21 cellular contexts compared by ENCODE assay signal in genomic region chr5:19865336-19866087, GRCh38.
DNase-seq lines count a peak whose midpoint lies in the region; ATAC-seq and TF ChIP-seq lines count a peak whose summit lies in the region.
"Had no signal": no experiment of that assay in that cellular context is flagged by ENCODE, and none has a peak within 500 bp of the region (broad histone marks: within the 10 kb centered on the region; RNA-seq: fewer than 3 reads in every experiment).

No MANE protein-coding gene starts in this region.

- TF ChIP-seq POLR2A in right lobe of liver (IDR thresholded peaks at IDR 0.05): no peak

- H3K27me3 Mint-ChIP-seq in chondrocyte (ENCODE audit: low read depth) (peaks cover 6% of the 10 kb centered on the region), mesothelial cell of epicardium (ENCODE audit: low read depth) (no peaks in the 10 kb centered on the region), nephron progenitor cell (ENCODE audit: low read depth, poor library complexity) (no peaks in the 10 kb centered on the region)
- H3K27me3 Mint-ChIP-seq: IgD-negative memory B cell had no signal

- H3K36me3 Mint-ChIP-seq in chondrocyte (ENCODE audit: low read depth) (no peaks in the 10 kb centered on the region), mesothelial cell of epicardium (no peaks in the 10 kb centered on the region), nephron progenitor cell (ENCODE audit: low read depth) (no peaks in the 10 kb centered on the region)
- H3K36me3 Mint-ChIP-seq: IgD-negative memory B cell had no signal

- peak overlapping the region; percentile 3; the same call in 1 of the 2 replicates for H3K4me3 ChIP-seq in AG09309 (ENCODE audit: control insufficient read depth, low read depth, low read length)
- peak overlapping the region; percentile 15 for H3K4me3 ChIP-seq in MG63
- no peak overlapping the region for H3K4me3 ChIP-seq in right lobe of liver
- H3K4me3 ChIP-seq: GM12878 had no signal

- H3K36me3 ChIP-seq in MG63: no peaks in the 10 kb centered on the region
- H3K36me3 ChIP-seq in right lobe of liver: no peaks in the 10 kb centered on the region

- H3K27ac Mint-ChIP-seq in chondrocyte (ENCODE audit: unreplicated experiment): no peak overlapping the region
- H3K27ac Mint-ChIP-seq in mesothelial cell of epicardium: peak overlapping the region; percentile 94
- H3K27ac Mint-ChIP-seq in nephron progenitor cell: no peak overlapping the region

- TF ChIP-seq CTCF in AG09309 (IDR thresholded peaks at IDR 0.05; ENCODE audit: control insufficient read depth, insufficient read depth, low read depth, low read length, missing control alignments) (no peak), chondrocyte (IDR thresholded peaks at IDR 0.05) (no peak), mesothelial cell of epicardium (IDR thresholded peaks at IDR 0.05; ENCODE audit: unreplicated experiment) (no peak), right lobe of liver (IDR thresholded peaks at IDR 0.05) (no peak), nephron progenitor cell (IDR thresholded peaks at IDR 0.05) (no peak)

- H3K9me3 ChIP-seq in MG63 (no peaks in the 10 kb centered on the region), right lobe of liver (no peaks in the 10 kb centered on the region)

- H3K4me1 ChIP-seq in right lobe of liver: no peaks in the 10 kb centered on the region

- H3K9me3 Mint-ChIP-seq in chondrocyte (ENCODE audit: low read depth) (no peaks in the 10 kb centered on the region), mesothelial cell of epicardium (no peaks in the 10 kb centered on the region), nephron progenitor cell (no peaks in the 10 kb centered on the region)

- H3K4me1 Mint-ChIP-seq in chondrocyte (ENCODE audit: low read depth) (peaks cover 9% of the 10 kb centered on the region), mesothelial cell of epicardium (peaks cover 18% of the 10 kb centered on the region), nephron progenitor cell (peaks cover 5% of the 10 kb centered on the region)
- H3K4me1 Mint-ChIP-seq: IgD-negative memory B cell had no signal

- H3K4me3 Mint-ChIP-seq in chondrocyte (ENCODE audit: unreplicated experiment): peak overlapping the region; percentile 38
- peak overlapping the region; percentile 51 for H3K4me3 Mint-ChIP-seq in mesothelial cell of epicardium
- H3K4me3 Mint-ChIP-seq in nephron progenitor cell: no peak overlapping the region
- H3K4me3 Mint-ChIP-seq: IgD-negative memory B cell had no signal

- 38% methylated on average over 6 of the region's 6 CpGs for WGBS in right lobe of liver (ENCODE audit: insufficient coverage, low coverage, low lambda C conversion rate, missing lambda C conversion rate)

- no peak for DNase-seq in AG09309 (ENCODE audit: low read depth)
- DNase-seq in MG63: no peak
- DNase-seq in chondrocyte (ENCODE audit: low spot score): no peak
- no peak for DNase-seq in mesothelial cell of epicardium (ENCODE audit: low spot score in 2 of 2, unreplicated experiment in 2 of 2)
- DNase-seq in NCI-H446 (lab: John Stamatoyannopoulos, UW): no peak
- DNase-seq in right lobe of liver: no peak
- no peak for DNase-seq in activated CD4-positive, alpha-beta T cell treated with anti-CD3 and anti-CD28 coated beads for 48 hours
- no peak for DNase-seq in nephron progenitor cell
- DNase-seq: C1 segment of cervical spinal cord, DND-41, GOT3, Kasumi-1, MV-4-11, NCI-H1417 treated with DMSO at 0.1 percent for 48 hours, NCI-H1930, NCI-H446 treated with DMSO at 0.1 percent for 48 hours, NCI-H748 treated with DMSO at 0.1 percent for 48 hours, PC-3 had no signal

- intact Hi-C loops in right lobe of liver (cut with DNase I): no loop called here

- H3K27ac ChIP-seq in right lobe of liver: no peak overlapping the region

- H3K27me3 ChIP-seq in MG63 (no peaks in the 10 kb centered on the region), right lobe of liver (no peaks in the 10 kb centered on the region)

- no peak for ATAC-seq in right lobe of liver
- ATAC-seq: GM12878, PC-3, Right ventricle myocardium inferior had no signal

Comparison
In these comparisons a context has a peak if more than half of its experiments do, and no peak if none do; other contexts are left out.
1. H3K4me3 ChIP-seq: peak in AG09309 (single experiment) and MG63 (single experiment); none in right lobe of liver (0 of 3).